Comparison of ENCODE assay signal across 8 cellular contexts in the genomic region with DNA sequence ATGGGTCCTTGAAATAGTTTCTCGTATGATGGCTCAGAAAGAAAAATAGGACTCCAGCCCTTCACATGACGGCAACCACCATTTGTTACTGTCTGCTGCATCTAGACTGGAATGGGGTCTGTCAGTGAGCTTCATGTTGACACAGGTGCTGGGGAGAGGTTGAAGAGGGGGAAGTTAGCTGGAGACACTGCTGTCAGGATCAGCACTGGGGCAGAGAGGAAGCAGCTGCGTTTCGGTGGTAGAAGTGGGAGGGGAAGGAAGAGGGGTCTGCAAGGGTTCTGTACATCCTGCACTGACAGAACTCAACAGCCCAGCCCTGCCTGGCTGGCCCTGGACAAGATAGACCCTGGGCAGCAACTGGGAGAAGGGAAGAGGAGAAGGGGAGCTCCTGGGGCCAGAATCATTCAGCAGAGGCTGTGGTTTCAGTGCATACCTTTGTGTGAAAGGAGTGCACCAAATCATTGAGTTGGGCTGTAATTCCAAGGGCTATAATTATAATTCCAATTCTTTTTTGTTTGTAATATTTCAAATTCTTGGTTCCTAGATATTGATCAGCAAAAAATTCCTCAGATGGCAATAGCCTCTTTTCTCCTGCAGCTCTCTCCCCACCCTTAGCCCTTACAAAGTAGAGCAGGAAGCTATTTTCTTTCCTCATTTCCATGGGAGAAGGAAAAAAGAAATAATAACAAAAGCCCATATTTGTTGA.
DNase-seq lines count a peak whose midpoint lies in the region; ATAC-seq and TF ChIP-seq lines count a peak whose summit lies in the region.

No MANE protein-coding gene starts in this region.

- WGBS in esophagus muscularis mucosa = 45% methylated on average over 4 of the region's 4 CpGs

- in situ Hi-C loops in gastrocnemius medialis (cut with MboI; ENCODE audit: low sequenced_read_pairs in 4 of 4) = no loop called here

- intact Hi-C loops in gastrocnemius medialis (cut with DNase I; ENCODE audit: low total_unique reads) = no loop called here
- intact Hi-C loops in esophagus muscularis mucosa (cut with DNase I) = no loop called here

- ATAC-seq in GM18505 (IDR thresholded peaks at IDR 0.05; ENCODE audit: unreplicated experiment) (peak; percentile 76), HG02588 (IDR thresholded peaks at IDR 0.05; ENCODE audit: unreplicated experiment) (peak; percentile 87), gastrocnemius medialis (no peak), HG03469 (IDR thresholded peaks at IDR 0.05; ENCODE audit: unreplicated experiment) (no peak)

- H3K4me3 ChIP-seq in gastrocnemius medialis = no peak overlapping the region
- no peak overlapping the region for H3K4me3 ChIP-seq in esophagus muscularis mucosa

- TF ChIP-seq POLR2A in GM18505 (IDR thresholded peaks at IDR 0.05; ENCODE audit: borderline replicate concordance, extremely low read depth, insufficient read depth, insufficient read length) (peak; percentile 29), gastrocnemius medialis (IDR thresholded peaks at IDR 0.05) (no peak), esophagus muscularis mucosa (IDR thresholded peaks at IDR 0.05; ENCODE audit: low read depth) (no peak)

- DNase-seq in NAMALWA (ENCODE audit: low spot score) (peak; percentile 80), germinal center (ENCODE audit: low spot score) (peak; percentile 29), gastrocnemius medialis (no peak), substantia nigra (lab: John Stamatoyannopoulos, UW) (no peak), esophagus muscularis mucosa (ENCODE audit: extremely low spot score) (no peak)

- H3K27ac ChIP-seq in gastrocnemius medialis = no peak overlapping the region
- H3K27ac ChIP-seq in substantia nigra (ENCODE audit: low read depth, low read length, poor library complexity, severe bottlenecking) = no peak overlapping the region
- H3K27ac ChIP-seq in esophagus muscularis mucosa (replicated peaks in 1 of 4) = no peak overlapping the region

- H3K27me3 ChIP-seq in gastrocnemius medialis (no peaks in the 10 kb centered on the region), esophagus muscularis mucosa (no peaks in the 10 kb centered on the region)

- H3K4me1 ChIP-seq in gastrocnemius medialis (no peaks in the 10 kb centered on the region), esophagus muscularis mucosa (no peaks in the 10 kb centered on the region)

- TF ChIP-seq EP300 in esophagus muscularis mucosa (IDR thresholded peaks at IDR 0.05) = no peak

- H3K36me3 ChIP-seq in gastrocnemius medialis = no peaks in the 10 kb centered on the region
- H3K36me3 ChIP-seq in esophagus muscularis mucosa = no peaks in the 10 kb centered on the region

- H3K9me3 ChIP-seq in gastrocnemius medialis (no peaks in the 10 kb centered on the region), esophagus muscularis mucosa (no peaks in the 10 kb centered on the region)

- TF ChIP-seq CTCF in gastrocnemius medialis (IDR thresholded peaks at IDR 0.05 in 4 of 5, conservative IDR thresholded peaks at IDR 0.05 in 1 of 5) (no peak), esophagus muscularis mucosa (IDR thresholded peaks at IDR 0.05) (no peak)

Comparison
In these comparisons a context has a peak if more than half of its experiments do, and no peak if none do; other contexts are left out.
1. ATAC-seq: peak in GM18505 (single experiment) and HG02588 (single experiment); none in gastrocnemius medialis (0 of 2) and HG03469 (single experiment).
2. DNase-seq: peak in NAMALWA (single experiment) and germinal center (single experiment); none in gastrocnemius medialis (0 of 2), substantia nigra (0 of 49) and esophagus muscularis mucosa (single experiment).